8 cellular contexts compared by ENCODE assay signal in genomic region chr20:38057351-38057972, GRCh38. TPM values are rescaled to one million over a fixed set of nuclear protein-coding genes. Genes with fewer than 3 reads are reported as not detected.
DNase-seq lines count a peak whose midpoint lies in the region; ATAC-seq lines count a peak whose summit lies in the region.

No MANE protein-coding gene starts in this region.

- no peak overlapping the region for H3K27ac Mint-ChIP-seq in central memory CD8-positive, alpha-beta T cell (ENCODE audit: low read depth)

- DNase-seq in Daoy (ENCODE audit: low read depth) (peak; percentile 75), NCI-H446 treated with DMSO at 0.1 percent for 48 hours (lab: John Stamatoyannopoulos, UW) (peak; percentile 14), left colon (peak; percentile 77 to 96)
- DNase-seq in activated CD4-positive, alpha-beta T cell treated with anti-CD3 and anti-CD28 coated beads for 1 hour = peak; percentile 57
- DNase-seq in central memory CD8-positive, alpha-beta T cell (ENCODE audit: low spot score in 2 of 2) = peak; percentile 55 to 76
- DNase-seq in stimulated activated CD4-positive, alpha-beta T cell treated with anti-CD3 and anti-CD28 coated beads, Interleukin-4, amount 100 ng/mL, for 24 hours = peak; percentile 75

- peaks cover 26% of the 10 kb centered on the region for H3K36me3 Mint-ChIP-seq in central memory CD8-positive, alpha-beta T cell (ENCODE audit: insufficient read depth)

- no peak overlapping the region for H3K4me3 Mint-ChIP-seq in central memory CD8-positive, alpha-beta T cell

- intact Hi-C loops in left colon (cut with DNase I, micrococcal nuclease) = loop anchor here in 1 of 2 donors (2.0 kb wide), 1 partner anchor 163 kb away; no protein-coding TSS in a partner anchor

- peaks cover 11% of the 10 kb centered on the region for H3K4me1 Mint-ChIP-seq in central memory CD8-positive, alpha-beta T cell

- no peaks in the 10 kb centered on the region for H3K27me3 Mint-ChIP-seq in central memory CD8-positive, alpha-beta T cell

- no peaks in the 10 kb centered on the region for H3K9me3 Mint-ChIP-seq in central memory CD8-positive, alpha-beta T cell

- ATAC-seq in HG03045 (IDR thresholded peaks at IDR 0.05; ENCODE audit: unreplicated experiment) = peak; percentile 58
- peak; percentile 91 for ATAC-seq in central memory CD8-positive, alpha-beta T cell (replicated peaks; ENCODE audit: extremely low read depth, poor library complexity, severe bottlenecking)
- peak; percentile 70 for ATAC-seq in left colon
- no peak for ATAC-seq in HG02571 (IDR thresholded peaks at IDR 0.05; ENCODE audit: unreplicated experiment)

RNA-seq across cellular contexts. Expression of gene RPRD1B, which starts 23.9 kb away (rescaled TPM):
- 18.2 and 24.4 TPM in 2 replicates for total RNA-seq in Daoy (2014; rRNA removed; shearing (Covaris generic))
- 10 to 100 TPM; 30.8 to 34.9 TPM for total RNA-seq in left colon

RNA-seq across cellular contexts. Expression of gene TTI1, which starts 24.2 kb away (rescaled TPM):
- 17.8 and 17.9 TPM in 2 replicates for total RNA-seq in Daoy (2014; rRNA removed; shearing (Covaris generic))
- total RNA-seq in left colon = 10 to 100 TPM in 1 of 2 donors, 1 to 10 TPM in 1; 9.6 to 13.6 TPM

Comparison
In these comparisons a context has a peak if more than half of its experiments do, and no peak if none do; other contexts are left out.
1. DNase-seq: peak in every context shown above with its lines; median percentile 86 in left colon; 75 in Daoy; 75 in stimulated activated CD4-positive, alpha-beta T cell treated with anti-CD3 and anti-CD28 coated beads, Interleukin-4, amount 100 ng/mL, for 24 hours; 66 in central memory CD8-positive, alpha-beta T cell; 57 in activated CD4-positive, alpha-beta T cell treated with anti-CD3 and anti-CD28 coated beads for 1 hour; 14 in NCI-H446 treated with DMSO at 0.1 percent for 48 hours.